23 cellular contexts compared by ENCODE assay signal in genomic region chr10:1372212-1372611, GRCh38.
DNase-seq lines count a peak whose midpoint lies in the region; ATAC-seq, FAIRE-seq and TF ChIP-seq lines count a peak whose summit lies in the region.
"Had no signal": no experiment of that assay in that cellular context is flagged by ENCODE, and none has a peak within 500 bp of the region (broad histone marks: within the 10 kb centered on the region; RNA-seq: fewer than 3 reads in every experiment).

No MANE protein-coding gene starts in this region.

- no peak overlapping the region for H3K4ac ChIP-seq in H1 (replicated peaks; ENCODE audit: insufficient read length, low read depth, low read length)

- H3K27me3 ChIP-seq in SK-N-SH (ENCODE audit: insufficient read depth), result no peaks in the 10 kb centered on the region
- H3K27me3 ChIP-seq in H1 (replicated peaks in 1 of 4; ENCODE audit: control insufficient read depth in 3 of 4, extremely low read depth in 1 of 4, insufficient read depth in 3 of 4, low read length in 3 of 4), result no peaks in the 10 kb centered on the region
- peaks cover 0 to 9% (median 2%) of the 10 kb centered on the region in 3 donors for H3K27me3 ChIP-seq in psoas muscle (ENCODE audit: insufficient read depth in 3 of 3, low read length in 2 of 3)
- H3K27me3 ChIP-seq: BE2C, brain microvascular endothelial cell, SJSA1 had no signal

- H3K56ac ChIP-seq in H1 (replicated peaks; ENCODE audit: insufficient read length, low read depth, low read length), result no peak overlapping the region

- H2AFZ ChIP-seq in SK-N-SH (ENCODE audit: low read depth), result no peak overlapping the region
- H2AFZ ChIP-seq in H1 (ENCODE audit: low read length), result no peak overlapping the region

- no peak overlapping the region for H2BK15ac ChIP-seq in H1 (ENCODE audit: low read length)

- H2BK20ac ChIP-seq in H1 (ENCODE audit: low read length), result no peak overlapping the region

- peak; percentile 8 for DNase-seq in SK-N-SH
- DNase-seq in LNCaP clone FGC (ENCODE audit: low read depth), result no peak
- peak in 1 of 2 experiments; percentile 37 for DNase-seq in H1 (ENCODE audit: low read depth in 1 of 2, low spot score in 2 of 2)
- DNase-seq in stimulated activated CD8-positive, alpha-beta memory T cell treated with anti-CD3 and anti-CD28 coated beads, Interleukin-4, amount 100 ng/mL, for 48 hours, result peak; percentile 14
- DNase-seq in stimulated activated naive CD4-positive, alpha-beta T cell treated with Interleukin-2 at 50 U/mL for 16 hours (lab: John Stamatoyannopoulos, UW), result no peak
- DNase-seq in psoas muscle, result no peak
- DNase-seq: activated CD4-positive, alpha-beta T cell treated with anti-CD3 and anti-CD28 coated beads for 4 hours; activated naive CD4-positive, alpha-beta T cell treated with Interleukin-2 at 50 U/mL for 16 hours; activated T-cell treated with anti-CD3 and anti-CD28 coated beads, Interleukin-2, amount 50 U/mL, for 72 hours; BE2C; brain microvascular endothelial cell; COR-L47; effector CD8-positive, alpha-beta T cell; hippocampal formation; NCI-H2171; NCI-H524; upper lobe of right lung had no signal

- no peak overlapping the region for H4K8ac ChIP-seq in H1 (ENCODE audit: extremely low read depth, insufficient read depth, low read length)

- H3K4me2 ChIP-seq in SK-N-SH (no peak overlapping the region), H1 (ENCODE audit: insufficient read depth in 1 of 2, low read depth in 2 of 2, low read length in 2 of 2) (no peak overlapping the region)

- no peak for FAIRE-seq in H1 (lab: Jason Lieb, UNC)
- FAIRE-seq: A204.1, frontal cortex, GM18507 had no signal

- TF ChIP-seq EP300 in SK-N-SH (IDR thresholded peaks at IDR 0.05; ENCODE audit: borderline replicate concordance in 1 of 2, low read depth in 1 of 2, low read length in 1 of 2), result no peak
- no peak for TF ChIP-seq EP300 in H1 (IDR thresholded peaks at IDR 0.05; ENCODE audit: borderline replicate concordance in 1 of 2, low read depth in 2 of 2, low read length in 2 of 2)

- no peak overlapping the region for H2BK5ac ChIP-seq in H1 (ENCODE audit: low read depth, low read length)

- H3K4me3 ChIP-seq in SK-N-SH (ENCODE audit: low read depth in 2 of 2, low read length in 1 of 2), result no peak overlapping the region
- H3K4me3 ChIP-seq in LNCaP clone FGC (ENCODE audit: low read depth, low read length), result no peak overlapping the region
- H3K4me3 ChIP-seq in H1 (ENCODE audit: extremely low read depth in 1 of 4, insufficient read depth in 2 of 4, low read depth in 3 of 4, low read length in 4 of 4), result no peak overlapping the region
- no peak overlapping the region for H3K4me3 ChIP-seq in psoas muscle
- H3K4me3 ChIP-seq: SJSA1, upper lobe of right lung had no signal

- H3K9ac ChIP-seq in SK-N-SH (no peak overlapping the region), H1 (replicated peaks in 1 of 4; ENCODE audit: extremely low read depth in 1 of 4, low read depth in 3 of 4, low read length in 3 of 4) (no peak overlapping the region)

- intact Hi-C loops in psoas muscle (cut with DNase I), result no loop called here

- H3K4me1 ChIP-seq in SK-N-SH (ENCODE audit: control insufficient read depth in 1 of 2, insufficient read depth in 2 of 2, low read depth in 1 of 2, low read length in 1 of 2), result peaks cover 0 to 5% of the 10 kb centered on the region in 2 experiments; a peak in 1 of 4 replicates
- H3K4me1 ChIP-seq in H1 (replicated peaks in 1 of 4; ENCODE audit: control insufficient read depth in 3 of 4, insufficient read depth in 4 of 4, low read length in 3 of 4), result peaks cover 0 to 6% (median 4%) of the 10 kb centered on the region in 4 experiments; a peak in 5 of 7 replicates
- H3K4me1 ChIP-seq in psoas muscle, result no peaks in the 10 kb centered on the region
- H3K4me1 ChIP-seq: BE2C, SJSA1, upper lobe of right lung had no signal

- 0 out of 2 replicates have a peak, but pooled peaks cover 4% of the 10 kb centered on the region for H3K23me2 ChIP-seq in H1 (ENCODE audit: low read depth, low read length)

- H3K79me2 ChIP-seq in SK-N-SH (ENCODE audit: insufficient read depth), result no peaks in the 10 kb centered on the region
- no peaks in the 10 kb centered on the region for H3K79me2 ChIP-seq in H1 (ENCODE audit: control insufficient read depth in 1 of 2, insufficient read depth in 2 of 2, low read length in 2 of 2)

- H3K14ac ChIP-seq in H1 (ENCODE audit: insufficient read length), result no peak overlapping the region

- H4K5ac ChIP-seq in H1 (ENCODE audit: insufficient read length, low read depth, low read length), result no peak overlapping the region

- no peak overlapping the region for H3K23ac ChIP-seq in H1 (ENCODE audit: insufficient read length)

- CTCF ChIA-PET in SK-N-SH (lab: Yijun Ruan, JAX) (interaction anchor here (1.1 kb wide), 1 partner anchor 79 kb away, joined by 3 read pairs; no protein-coding TSS in a partner anchor), H1 (lab: Charles Lee; ENCODE audit: partially characterized antibody) (interaction anchor here (0.5 to 3.2 kb wide), 8 partner anchors 8 to 420 kb away, joined by 3 to 14 read pairs (median 4); no protein-coding TSS in a partner anchor)

- H3K36me3 ChIP-seq in SK-N-SH (replicated peaks in 1 of 2; ENCODE audit: control insufficient read depth in 1 of 2, insufficient read depth in 2 of 2, low read length in 1 of 2) (no peaks in the 10 kb centered on the region), H1 (ENCODE audit: control insufficient read depth in 2 of 4, insufficient read depth in 4 of 4, low read length in 3 of 4) (no peaks in the 10 kb centered on the region; a peak in 1 of 8 replicates), psoas muscle (ENCODE audit: insufficient read depth in 1 of 2, low read depth in 1 of 2) (no peaks in the 10 kb centered on the region)
- H3K36me3 ChIP-seq: BE2C, brain microvascular endothelial cell, SJSA1, upper lobe of right lung had no signal

- no peak overlapping the region for H3K18ac ChIP-seq in H1 (ENCODE audit: extremely low read depth, low read length)

- no peaks in the 10 kb centered on the region for H3K79me1 ChIP-seq in H1 (ENCODE audit: low read depth, low read length)

- no peak overlapping the region for H2BK120ac ChIP-seq in H1 (replicated peaks; ENCODE audit: low read depth, low read length)

- POLR2A ChIA-PET in SK-N-SH (lab: Yijun Ruan, JAX), result no interaction called here
- POLR2A ChIA-PET in H1 (lab: Charles Lee; ENCODE audit: partially characterized antibody), result no interaction called here

- TF ChIP-seq RAD21 in SK-N-SH (IDR thresholded peaks at IDR 0.05; ENCODE audit: low read length) (no peak), H1 (IDR thresholded peaks at IDR 0.05 in 1 of 2, conservative IDR thresholded peaks at IDR 0.05 in 1 of 2; ENCODE audit: low read depth in 2 of 2, low read length in 2 of 2) (peak in 1 of 2 experiments; percentile 37; a peak in 1 of 4 replicates)

- TF ChIP-seq CTCF in SK-N-SH (IDR thresholded peaks at IDR 0.05) (no peak), LNCaP clone FGC (IDR thresholded peaks at IDR 0.05; ENCODE audit: control insufficient read depth, extremely low read depth, insufficient read depth) (peak; percentile 31; the same call in 1 of the 2 replicates), H1 (IDR thresholded peaks at IDR 0.05; ENCODE audit: control extremely low read depth in 1 of 3, insufficient read depth in 1 of 3, low read depth in 1 of 3, low read length in 3 of 3) (peak in 2 of 3 experiments; percentile 16 to 17; a peak in 2 of 4 replicates), psoas muscle (IDR thresholded peaks at IDR 0.05) (no peak)

- 18% methylated on average over 4 of the region's 4 CpGs for WGBS in SK-N-SH (ENCODE audit: low lambda C conversion rate)
- WGBS in H1 (ENCODE audit: extremely low coverage in 1 of 2, insufficient coverage in 1 of 2, insufficient read length in 1 of 2, insufficient replicate concordance in 2 of 2, low coverage in 1 of 2, low lambda C conversion rate in 2 of 2, missing lambda C conversion rate in 1 of 2), 2 experiments, result 89% methylated on average over 4 of the region's 4 CpGs; no CpG with 5 or more reads in 1 of the 2 experiments
- WGBS in psoas muscle, 3 donors, result 88 to 95% (median 88%) methylated on average over 4 of the region's 4 CpGs

- no peaks in the 10 kb centered on the region for H3K9me3 ChIP-seq in SK-N-SH
- H3K9me3 ChIP-seq in H1 (ENCODE audit: insufficient read depth in 2 of 2, low read depth in 1 of 2, low read length in 1 of 2), result no peaks in the 10 kb centered on the region
- H3K9me3 ChIP-seq in psoas muscle, result no peaks in the 10 kb centered on the region
- H3K9me3 ChIP-seq: BE2C, SJSA1, upper lobe of right lung had no signal

- H3K27ac ChIP-seq in SK-N-SH (ENCODE audit: low read depth in 2 of 2, low read length in 1 of 2) (no peak overlapping the region), H1 (ENCODE audit: low read depth, low read length) (no peak overlapping the region), psoas muscle (no peak overlapping the region)
- H3K27ac ChIP-seq: brain microvascular endothelial cell, SJSA1, upper lobe of right lung had no signal

- no peaks in the 10 kb centered on the region for H4K20me1 ChIP-seq in SK-N-SH (ENCODE audit: insufficient read depth)
- H4K20me1 ChIP-seq in H1 (replicated peaks in 1 of 2; ENCODE audit: control insufficient read depth in 1 of 2, insufficient read depth in 2 of 2, low read length in 2 of 2), result peaks cover 0 to 6% of the 10 kb centered on the region in 2 experiments

- no peak overlapping the region for H2BK12ac ChIP-seq in H1 (ENCODE audit: low read depth, low read length)

- ATAC-seq in SK-N-SH treated with all-trans-retinoic acid at 6 μM for 48 hours, result no peak
- ATAC-seq in HG03025 (IDR thresholded peaks at IDR 0.05; ENCODE audit: low FRiP score, unreplicated experiment), result no peak
- no peak for ATAC-seq in psoas muscle
- ATAC-seq: activated T-cell treated with anti-CD3 and anti-CD28 coated beads, Interleukin-2, amount 50 U/mL, for 72 hours; upper lobe of right lung had no signal

- H3F3A ChIP-seq in SK-N-SH (replicated peaks; ENCODE audit: insufficient read depth), result no peaks in the 10 kb centered on the region

- H3K9me2 ChIP-seq in SK-N-SH, result no peaks in the 10 kb centered on the region

- no peak overlapping the region for H4K91ac ChIP-seq in H1 (replicated peaks; ENCODE audit: insufficient read length, low read length)

- no peak overlapping the region for H2AK5ac ChIP-seq in H1 (ENCODE audit: low read depth, low read length)

- TF ChIP-seq POLR2A in H1 (IDR thresholded peaks at IDR 0.05; ENCODE audit: control extremely low read depth in 1 of 2, low read depth in 2 of 2, low read length in 2 of 2), result no peak

TF ChIP-seq in SK-N-SH, 30 proteins besides CTCF, POLR2A, EP300 and RAD21 (continues in another document):
- no peak for TF ChIP-seq RXRA (IDR thresholded peaks at IDR 0.05; ENCODE audit: borderline replicate concordance, low read depth)
- TF ChIP-seq RCOR1 (IDR thresholded peaks at IDR 0.05; ENCODE audit: low read length), result no peak

TF ChIP-seq in SK-N-SH treated with all-trans-retinoic acid at 6 μM for 48 hours, 23 proteins besides CTCF, POLR2A, EP300 and RAD21 (continues in another document):
- TF ChIP-seq ISL1 (CRISPR knock-in tag; IDR thresholded peaks at IDR 0.05) (no peak), ZFP30 (CRISPR knock-in tag; IDR thresholded peaks at IDR 0.05) (no peak), TCF4 (CRISPR knock-in tag; IDR thresholded peaks at IDR 0.05; ENCODE audit: borderline replicate concordance) (no peak)

TF ChIP-seq in H1, 55 proteins besides CTCF, POLR2A, EP300 and RAD21 (continues in another document):
- no peak for TF ChIP-seq CHD2 (IDR thresholded peaks at IDR 0.05; ENCODE audit: low read length)
- TF ChIP-seq SP4 (IDR thresholded peaks at IDR 0.05; ENCODE audit: low read length), result no peak
- TF ChIP-seq NANOG (IDR thresholded peaks at IDR 0.05; ENCODE audit: insufficient read depth, low read depth, low read length, poor library complexity, severe bottlenecking), result no peak

Comparison
In these comparisons a context has a peak if more than half of its experiments do, and no peak if none do; other contexts are left out.
1. DNase-seq: peak in SK-N-SH (single experiment) and stimulated activated CD8-positive, alpha-beta memory T cell treated with anti-CD3 and anti-CD28 coated beads, Interleukin-4, amount 100 ng/mL, for 48 hours (single experiment); none in LNCaP clone FGC (single experiment), stimulated activated naive CD4-positive, alpha-beta T cell treated with Interleukin-2 at 50 U/mL for 16 hours (single experiment) and psoas muscle (0 of 2).
2. CTCF ChIP-seq: peak in LNCaP clone FGC (single experiment) and H1 (2 of 3); none in SK-N-SH (single experiment) and psoas muscle (single experiment).
3. Of the 17 proteins assayed by ChIP-seq in both H1 and SK-N-SH: peak only in H1: CTCF; only in SK-N-SH: none; in both: none; in neither: 15; mixed calls (peak in some experiments, not most) for 1.